20 cellular contexts compared by ENCODE assay signal in genomic region chr4:117784266-117784665, GRCh38.
"Had no signal": no experiment of that assay in that cellular context is flagged by ENCODE, and none has a peak within 500 bp of the region (broad histone marks: within the 10 kb centered on the region; RNA-seq: fewer than 3 reads in every experiment).

No MANE protein-coding gene starts in this region.

- H3K4me3 Mint-ChIP-seq: naive thymus-derived CD8-positive, alpha-beta T cell; neural progenitor cell; stimulated activated memory B cell treated with anti-CD40 and anti-IgM and Interleukin-4, amounts not matched to agents 10 μg/mL and 1 μg/mL and 100 μg/mL, for 72 hours; stimulated activated naive CD8-positive, alpha-beta T cell treated with anti-CD3 and anti-CD28 coated beads, Interleukin-15, Interleukin-2, amounts not matched to agents 100 ng/mL and 50 ng/mL, for 24 hours had no signal

- H3K9me3 ChIP-seq: gastroesophageal sphincter, mucosa of descending colon, pancreas, tibial artery, upper lobe of left lung, uterus had no signal

- H3K9me3 Mint-ChIP-seq: naive thymus-derived CD8-positive, alpha-beta T cell; neural progenitor cell had no signal

- H3K27ac ChIP-seq: gastroesophageal sphincter, neural progenitor cell, pancreas, tibial artery, upper lobe of left lung, uterus had no signal

- ATAC-seq: esophagus mucosa; gastroesophageal sphincter; left cardiac atrium; left ventricle myocardium superior; mucosa of descending colon; naive thymus-derived CD8-positive, alpha-beta T cell; pancreas; right cardiac atrium; stimulated activated memory B cell treated with anti-CD40 and anti-IgM and Interleukin-4, amounts not matched to agents 10 μg/mL and 1 μg/mL and 100 μg/mL, for 72 hours had no signal

- H3K4me1 ChIP-seq: gastroesophageal sphincter, neural progenitor cell, pancreas, tibial artery, upper lobe of left lung, uterus had no signal

- H3K27ac Mint-ChIP-seq: naive thymus-derived CD8-positive, alpha-beta T cell; neural progenitor cell; stimulated activated memory B cell treated with anti-CD40 and anti-IgM and Interleukin-4, amounts not matched to agents 10 μg/mL and 1 μg/mL and 100 μg/mL, for 72 hours; stimulated activated naive CD8-positive, alpha-beta T cell treated with anti-CD3 and anti-CD28 coated beads, Interleukin-15, Interleukin-2, amounts not matched to agents 100 ng/mL and 50 ng/mL, for 24 hours had no signal

- H3K36me3 Mint-ChIP-seq: naive thymus-derived CD8-positive, alpha-beta T cell; neural progenitor cell; stimulated activated memory B cell treated with anti-CD40 and anti-IgM and Interleukin-4, amounts not matched to agents 10 μg/mL and 1 μg/mL and 100 μg/mL, for 72 hours had no signal

- H3K9ac ChIP-seq: neural progenitor cell had no signal

- H3K36me3 ChIP-seq: gastroesophageal sphincter, neural progenitor cell, pancreas, tibial artery, upper lobe of left lung, uterus had no signal

- H2AFZ ChIP-seq: neural progenitor cell had no signal

- H3K4me1 Mint-ChIP-seq: naive thymus-derived CD8-positive, alpha-beta T cell; stimulated activated memory B cell treated with anti-CD40 and anti-IgM and Interleukin-4, amounts not matched to agents 10 μg/mL and 1 μg/mL and 100 μg/mL, for 72 hours had no signal

- H3K4me2 ChIP-seq: neural progenitor cell had no signal

- H3K27me3 Mint-ChIP-seq: naive thymus-derived CD8-positive, alpha-beta T cell; progenitor cell of endocrine pancreas; stimulated activated memory B cell treated with anti-CD40 and anti-IgM and Interleukin-4, amounts not matched to agents 10 μg/mL and 1 μg/mL and 100 μg/mL, for 72 hours; stimulated activated naive CD8-positive, alpha-beta T cell treated with anti-CD3 and anti-CD28 coated beads, Interleukin-15, Interleukin-2, amounts not matched to agents 100 ng/mL and 50 ng/mL, for 24 hours had no signal

- H3K27me3 ChIP-seq: gastroesophageal sphincter, neural progenitor cell, pancreas, tibial artery, upper lobe of left lung, uterus had no signal

- DNase-seq: effector memory CD4-positive, alpha-beta T cell; kidney; left cardiac atrium; left ventricle myocardium superior; mucosa of descending colon; naive thymus-derived CD8-positive, alpha-beta T cell; occipital lobe; pancreas; right cardiac atrium; stimulated activated CD4-positive, alpha-beta T cell treated with anti-CD3 and anti-CD28 coated beads, Interleukin-4, amount 100 ng/mL, for 1 hour; tibial artery; upper lobe of left lung; uterus had no signal

- H3K4me3 ChIP-seq: gastroesophageal sphincter, lung, mucosa of descending colon, neural progenitor cell, pancreas, tibial artery, upper lobe of left lung, uterus had no signal
